8 cellular contexts compared by ENCODE assay signal in the genomic region with DNA sequence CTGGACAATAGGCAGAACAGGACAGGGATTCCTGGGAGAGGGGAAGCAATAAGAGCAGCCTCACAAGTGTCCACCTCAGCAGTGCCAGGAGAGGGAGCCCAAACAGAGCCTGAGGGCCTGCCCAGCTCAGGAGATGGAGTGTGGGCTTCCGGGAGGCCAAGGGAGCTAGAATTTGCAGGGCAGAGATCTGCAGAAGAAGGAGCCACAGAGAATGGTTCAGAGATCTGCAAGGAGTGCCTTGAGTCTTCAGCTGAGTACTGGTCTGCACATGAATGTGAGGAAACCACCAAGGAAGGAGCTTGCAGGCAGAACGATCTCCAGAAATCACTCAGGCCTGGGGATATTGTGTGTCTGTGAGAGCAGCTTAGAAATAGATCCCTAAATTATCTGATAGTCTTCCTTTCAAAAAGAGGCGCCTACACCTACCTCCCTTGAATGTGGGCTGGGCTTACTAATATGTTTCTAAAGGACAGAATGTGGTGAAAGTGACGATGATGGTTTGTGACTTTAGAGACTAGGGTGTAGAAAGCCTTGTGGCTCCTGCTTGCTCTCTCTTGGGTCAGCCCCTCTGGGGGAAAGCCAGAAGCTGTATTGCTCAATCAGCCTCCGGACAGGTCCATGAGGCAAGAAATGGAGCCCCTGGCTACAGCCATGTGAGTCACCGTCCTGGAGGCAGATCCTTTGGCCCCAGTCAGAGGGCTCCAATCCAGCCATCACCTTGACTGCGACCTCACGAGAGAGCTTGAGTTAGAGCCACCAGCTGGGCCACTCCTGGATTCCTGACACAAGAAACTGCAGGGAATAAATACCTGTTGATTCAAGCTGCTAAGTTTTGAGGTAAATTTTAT. TPM values are rescaled to one million over a fixed set of nuclear protein-coding genes. Genes with fewer than 3 reads are reported as not detected.
A peak's percentile ranks its signal among the peaks of the same experiment; 100 is the strongest.
DNase-seq lines count a peak whose midpoint lies in the region; ATAC-seq and TF ChIP-seq lines count a peak whose summit lies in the region.

No MANE protein-coding gene starts in this region.

- H3K9me3 ChIP-seq in PC-9 (ENCODE audit: insufficient read depth, low read depth) (no peaks in the 10 kb centered on the region), lower lobe of right lung (no peaks in the 10 kb centered on the region)

- H3K9me3 Mint-ChIP-seq in activated CD4-positive, alpha-beta T cell treated with anti-CD3 and anti-CD28 coated beads, Interleukin-2, amount 10 ng/mL, durations not matched to agents 24 days and 14 days = peaks cover 4% of the 10 kb centered on the region

- H3K4me3 Mint-ChIP-seq in activated CD4-positive, alpha-beta T cell treated with anti-CD3 and anti-CD28 coated beads, Interleukin-2, amount 10 ng/mL, durations not matched to agents 24 days and 14 days = no peak overlapping the region

- no peaks in the 10 kb centered on the region for H3K79me2 ChIP-seq in PC-9 (ENCODE audit: low read depth)

- H3F3A ChIP-seq in PC-9 (ENCODE audit: insufficient read depth, low read depth) = peaks cover 38% of the 10 kb centered on the region

- H3K36me3 ChIP-seq in PC-9 (ENCODE audit: low read depth) (no peaks in the 10 kb centered on the region), lower lobe of right lung (no peaks in the 10 kb centered on the region)

- peak; percentile 75 for DNase-seq in activated CD4-positive, alpha-beta T cell treated with anti-CD3 and anti-CD28 coated beads, Interleukin-2, amount 10 ng/mL, durations not matched to agents 24 days and 14 days
- no peak for DNase-seq in activated CD4-positive, alpha-beta T cell treated with anti-CD3 and anti-CD28 coated beads, Interleukin-2, amount 50 U/mL, for 4 hours
- DNase-seq in PC-9 (peak; percentile 87 to 95), cardiac fibroblast (ENCODE audit: low read depth in 2 of 2) (peak; percentile 93 to 94), lower lobe of right lung (peak; percentile 75), ureter (ENCODE audit: low spot score) (peak; percentile 81), cerebellar nuclear complex (lab: John Stamatoyannopoulos, UW) (no peak)

- intact Hi-C loops in activated CD4-positive, alpha-beta T cell treated with anti-CD3 and anti-CD28 coated beads, Interleukin-2, amount 10 ng/mL, durations not matched to agents 24 days and 14 days (cut with micrococcal nuclease) = no loop called here
- intact Hi-C loops in PC-9 (cut with micrococcal nuclease; ENCODE audit: unreplicated experiment) = loop anchor here (1.0 kb wide), 1 partner anchor 40 kb away; no protein-coding TSS in a partner anchor
- intact Hi-C loops in lower lobe of right lung (cut with DNase I) = no loop called here

- peaks cover 15% of the 10 kb centered on the region for H3K27me3 Mint-ChIP-seq in activated CD4-positive, alpha-beta T cell treated with anti-CD3 and anti-CD28 coated beads, Interleukin-2, amount 10 ng/mL, durations not matched to agents 24 days and 14 days

- no peaks in the 10 kb centered on the region for H3K27me3 ChIP-seq in PC-9 (ENCODE audit: insufficient read depth, low read depth)
- H3K27me3 ChIP-seq in lower lobe of right lung (ENCODE audit: low read depth) = peaks cover 4% of the 10 kb centered on the region

- no peaks in the 10 kb centered on the region for H3K9me2 ChIP-seq in PC-9 (ENCODE audit: insufficient read depth)

- CTCF ChIA-PET in PC-9 (lab: Charles Lee) = interaction anchor here (0.9 to 1.8 kb wide), 8 partner anchors 12 to 55 kb away, joined by 3 to 7 read pairs (median 4); no protein-coding TSS in a partner anchor

- BruUV-seq in PC-9 (replicated peaks; lab: Mats Ljungman, UMichigan) = no TSS peak

- H3K4me1 Mint-ChIP-seq in activated CD4-positive, alpha-beta T cell treated with anti-CD3 and anti-CD28 coated beads, Interleukin-2, amount 10 ng/mL, durations not matched to agents 24 days and 14 days = peaks cover 9% of the 10 kb centered on the region

- H3K27ac ChIP-seq in PC-9 = peak overlapping the region; percentile 72
- H3K27ac ChIP-seq in lower lobe of right lung = peak overlapping the region; percentile 11

- H4K20me1 ChIP-seq in PC-9 (ENCODE audit: insufficient read depth) = no peaks in the 10 kb centered on the region

- TF ChIP-seq CTCF in PC-9 (conservative IDR thresholded peaks at IDR 0.05) (peak; percentile 65), cardiac fibroblast (IDR thresholded peaks at IDR 0.05; ENCODE audit: low read depth, low read length) (peak; percentile 64), lower lobe of right lung (IDR thresholded peaks at IDR 0.05) (peak; percentile 54)

- peak overlapping the region; percentile 67 for H3K4me2 ChIP-seq in PC-9

- no peak overlapping the region for H3K27ac Mint-ChIP-seq in activated CD4-positive, alpha-beta T cell treated with anti-CD3 and anti-CD28 coated beads, Interleukin-2, amount 10 ng/mL, durations not matched to agents 24 days and 14 days

- H3K4me3 ChIP-seq in PC-9 (peak overlapping the region; percentile 6; the same call in 1 of the 2 replicates), cardiac fibroblast (replicated peaks in 1 of 2; ENCODE audit: low read depth in 2 of 2, low read length in 2 of 2) (no peak overlapping the region), lower lobe of right lung (no peak overlapping the region)

- H2AFZ ChIP-seq in PC-9 = no peak overlapping the region

- peak; percentile 85 for ATAC-seq in HG02798 (IDR thresholded peaks at IDR 0.05; ENCODE audit: poor library complexity, unreplicated experiment)
- peak; percentile 90 to 92 for ATAC-seq in lower lobe of right lung

- H3K4me1 ChIP-seq in PC-9 (replicated peaks; ENCODE audit: insufficient read depth) = peaks cover 51% of the 10 kb centered on the region
- H3K4me1 ChIP-seq in lower lobe of right lung = peaks cover 19% of the 10 kb centered on the region

- POLR2A ChIA-PET in PC-9 (lab: Charles Lee; ENCODE audit: unreplicated experiment) = interaction anchor here (0.6 kb wide), 1 partner anchor 20 kb away, joined by 6 read pairs; no protein-coding TSS in a partner anchor

- H3K36me3 Mint-ChIP-seq in activated CD4-positive, alpha-beta T cell treated with anti-CD3 and anti-CD28 coated beads, Interleukin-2, amount 10 ng/mL, durations not matched to agents 24 days and 14 days (ENCODE audit: low read depth) = no peaks in the 10 kb centered on the region

RNA-seq across cellular contexts. Expression of a gene that starts 7.6 kb away (rescaled TPM):
- 46.3 and 52.3 TPM in 2 replicates for total RNA-seq in activated CD4-positive, alpha-beta T cell treated with anti-CD3 and anti-CD28 coated beads, Interleukin-2, amount 10 ng/mL, durations not matched to agents 24 days and 14 days
- total RNA-seq in PC-9 (2021) = 24.1 and 43.1 TPM in 2 replicates
- 52.7 TPM for total RNA-seq in lower lobe of right lung
- total RNA-seq in ureter = 32.3 TPM

Comparison
In these comparisons a context has a peak if more than half of its experiments do, and no peak if none do; other contexts are left out.
1. DNase-seq: peak in activated CD4-positive, alpha-beta T cell treated with anti-CD3 and anti-CD28 coated beads, Interleukin-2, amount 10 ng/mL, durations not matched to agents 24 days and 14 days (single experiment), PC-9 (2 of 2), cardiac fibroblast (2 of 2), lower lobe of right lung (single experiment) and ureter (single experiment); none in activated CD4-positive, alpha-beta T cell treated with anti-CD3 and anti-CD28 coated beads, Interleukin-2, amount 50 U/mL, for 4 hours (0 of 2) and cerebellar nuclear complex (0 of 2).
2. Peak in every context shown above with its lines, with median percentiles within 50 percentile points of each other: CTCF ChIP-seq.